ENCODE assay signal across 8 cellular contexts in genomic region chr7:128108641-128109423, GRCh38.
DNase-seq lines count a peak whose midpoint lies in the region; ATAC-seq lines count a peak whose summit lies in the region.

No MANE protein-coding gene starts in this region.

- H4K12ac ChIP-seq in trophoblast cell (ENCODE audit: low read depth, low read length) = no peak overlapping the region

- H4K91ac ChIP-seq in trophoblast cell (ENCODE audit: low read depth, low read length) = no peak overlapping the region

- H3K14ac ChIP-seq in trophoblast cell (ENCODE audit: low read length) = no peak overlapping the region

- H2BK12ac ChIP-seq in trophoblast cell (ENCODE audit: low read length) = no peak overlapping the region

- no peak overlapping the region for H2BK5ac ChIP-seq in trophoblast cell (ENCODE audit: low read depth, low read length, poor library complexity)

- H3K4me2 ChIP-seq in trophoblast cell (ENCODE audit: low read length) = no peak overlapping the region

- H3K27ac ChIP-seq in right cardiac atrium (ENCODE audit: low read length) (no peak overlapping the region), trophoblast cell (ENCODE audit: low read depth, low read length) (peak overlapping the region; percentile 31)

- no peaks in the 10 kb centered on the region for H3K27me3 ChIP-seq in right cardiac atrium (ENCODE audit: control insufficient read depth, insufficient read depth)
- no peaks in the 10 kb centered on the region for H3K27me3 ChIP-seq in trophoblast cell (ENCODE audit: insufficient read depth, low read length)

- no peaks in the 10 kb centered on the region for H3K36me3 ChIP-seq in trophoblast cell (ENCODE audit: control insufficient read depth in 1 of 2, insufficient read depth in 2 of 2, low read length in 2 of 2)

- no peak overlapping the region for H3K23ac ChIP-seq in trophoblast cell (ENCODE audit: low read length)

- no peaks in the 10 kb centered on the region for H3K9me3 ChIP-seq in right cardiac atrium (ENCODE audit: control insufficient read depth, low read length)
- H3K9me3 ChIP-seq in trophoblast cell (ENCODE audit: insufficient read depth, low read depth, low read length) = peaks cover 2% of the 10 kb centered on the region

- no peak overlapping the region for H3K4me3 ChIP-seq in right cardiac atrium (ENCODE audit: low read length)
- H3K4me3 ChIP-seq in trophoblast cell (ENCODE audit: low read depth, low read length) = no peak overlapping the region

- H3K18ac ChIP-seq in trophoblast cell (ENCODE audit: low read length) = no peak overlapping the region

- H2BK120ac ChIP-seq in trophoblast cell (ENCODE audit: insufficient read depth, low read length, poor library complexity) = no peak overlapping the region

- H4K8ac ChIP-seq in trophoblast cell (ENCODE audit: low read depth, low read length) = no peak overlapping the region

- H2AFZ ChIP-seq in trophoblast cell (ENCODE audit: insufficient read depth, low read length, poor library complexity) = no peak overlapping the region

- no peaks in the 10 kb centered on the region for H3K4me1 ChIP-seq in right cardiac atrium (ENCODE audit: control insufficient read depth, insufficient read depth, low read length)
- peaks cover 0 to 5% of the 10 kb centered on the region in 2 experiments for H3K4me1 ChIP-seq in trophoblast cell (ENCODE audit: control insufficient read depth in 1 of 2, insufficient read depth in 2 of 2, low read length in 2 of 2)

- no peaks in the 10 kb centered on the region for H3K79me1 ChIP-seq in trophoblast cell (ENCODE audit: low read length)

- no peak overlapping the region for H3K4ac ChIP-seq in trophoblast cell (ENCODE audit: low read depth, low read length)

- DNase-seq in left ventricle myocardium superior (no peak), right cardiac atrium (no peak), SKM-1 treated with dmso at 0.1 percent for 144 hours (lab: John Stamatoyannopoulos, UW; ENCODE audit: unreplicated experiment) (peak; percentile 98), trophoblast cell (no peak), HCEC 1CT (no peak), NCI-H748 (lab: John Stamatoyannopoulos, UW; ENCODE audit: unreplicated experiment) (no peak)
- DNase-seq in effector CD8-positive, alpha-beta T cell (lab: John Stamatoyannopoulos, UW) = no peak

- WGBS in right cardiac atrium = 75% methylated on average over 11 of the region's 11 CpGs
- WGBS in trophoblast cell (ENCODE audit: extremely low coverage, insufficient coverage, insufficient read length) = no CpG with 5 or more reads among the region's 11 CpGs

- intact Hi-C loops in left ventricle myocardium superior (cut with micrococcal nuclease) = no loop called here
- intact Hi-C loops in right cardiac atrium (cut with DNase I) = no loop called here

- peak; percentile 35 for ATAC-seq in left ventricle myocardium superior
- no peak for ATAC-seq in right cardiac atrium
- ATAC-seq in HG03039 (IDR thresholded peaks at IDR 0.05; ENCODE audit: unreplicated experiment) = peak; percentile 77

- H2AK5ac ChIP-seq in trophoblast cell (ENCODE audit: low read length) = no peak overlapping the region

- no peaks in the 10 kb centered on the region for H3K79me2 ChIP-seq in trophoblast cell (ENCODE audit: control insufficient read depth, insufficient read depth, low read length, poor library complexity)

- H3K9ac ChIP-seq in trophoblast cell (ENCODE audit: low read length) = no peak overlapping the region

Comparison
In these comparisons a context has a peak if more than half of its experiments do, and no peak if none do; other contexts are left out.
1. ATAC-seq: peak in left ventricle myocardium superior (single experiment) and HG03039 (single experiment); none in right cardiac atrium (0 of 2).